Comparison of ENCODE assay signal across 16 cellular contexts in the genomic region with DNA sequence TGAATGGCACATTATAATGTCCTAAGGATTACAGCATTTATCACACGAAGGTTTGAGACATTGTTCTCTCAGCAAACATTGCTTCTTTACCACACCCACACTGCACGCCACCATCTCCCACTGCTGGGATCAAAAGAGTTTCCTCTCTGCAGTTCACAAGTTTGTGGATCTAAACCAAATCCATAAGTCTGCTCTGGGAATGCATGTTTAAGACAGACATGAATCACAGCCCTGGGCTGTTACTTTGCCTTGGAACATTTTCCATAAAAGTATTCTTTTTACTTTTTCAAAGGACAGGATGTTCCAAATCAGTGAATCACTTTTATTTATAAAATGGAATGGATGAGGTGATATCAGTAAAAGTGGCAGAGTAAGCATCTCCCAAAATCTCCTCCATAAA. TPM values are rescaled to one million over a fixed set of nuclear protein-coding genes. Genes with fewer than 3 reads are reported as not detected.
DNase-seq lines count a peak whose midpoint lies in the region; ATAC-seq and TF ChIP-seq lines count a peak whose summit lies in the region.
"Had no signal": no experiment of that assay in that cellular context is flagged by ENCODE, and none has a peak within 500 bp of the region (broad histone marks: within the 10 kb centered on the region; RNA-seq: fewer than 3 reads in every experiment).

No MANE protein-coding gene starts in this region.

- H2BK12ac ChIP-seq in mesenchymal stem cell (ENCODE audit: low read length in 2 of 2), result no peak overlapping the region

- peak; percentile 52 for DNase-seq in AG08396 (ENCODE audit: low spot score)
- peak; percentile 37 for DNase-seq in Karpas-422
- peak; percentile 42 for DNase-seq in choroid plexus epithelial cell (ENCODE audit: low read depth)
- peak; percentile 72 for DNase-seq in mesenchymal stem cell
- no peak for DNase-seq in caudate nucleus (lab: John Stamatoyannopoulos, UW)
- no peak for DNase-seq in SK-N-DZ (ENCODE audit: low spot score)
- no peak for DNase-seq in SJCRH30
- DNase-seq: activated CD4-positive, alpha-beta T cell treated with anti-CD3 and anti-CD28 coated beads, Interleukin-2, amount 10 ng/mL, durations not matched to agents 7 days and 5 days; activated T-cell treated with anti-CD3 and anti-CD28 coated beads, Interleukin-2, amount 50 U/mL, for 72 hours; NCI-H1048; NCI-H446; nucleus accumbens had no signal

- no peak overlapping the region for H4K8ac ChIP-seq in mesenchymal stem cell (ENCODE audit: low read length)

- no peak overlapping the region for H4K91ac ChIP-seq in mesenchymal stem cell (ENCODE audit: low read length)

- H4K20me1 ChIP-seq in Karpas-422 (ENCODE audit: insufficient read depth, low read depth, low read length), result no peaks in the 10 kb centered on the region

- no peak for ATAC-seq in GM21423 (IDR thresholded peaks at IDR 0.05; ENCODE audit: unreplicated experiment)
- ATAC-seq: activated T-cell treated with anti-CD3 and anti-CD28 coated beads, Interleukin-2, amount 50 U/mL, for 72 hours had no signal

- H3K27ac ChIP-seq in Karpas-422 (ENCODE audit: low read length) (no peak overlapping the region), mesenchymal stem cell (ENCODE audit: low read length, poor library complexity, severe bottlenecking) (no peak overlapping the region), caudate nucleus (ENCODE audit: low read depth, low read length) (no peak overlapping the region), SJCRH30 (no peak overlapping the region)

- no peaks in the 10 kb centered on the region for H3K36me3 ChIP-seq in Karpas-422 (ENCODE audit: insufficient read depth, low read length)
- no peaks in the 10 kb centered on the region for H3K36me3 ChIP-seq in mesenchymal stem cell (ENCODE audit: control insufficient read depth in 1 of 2, insufficient read depth in 2 of 2, low read depth in 1 of 2, low read length in 2 of 2)
- H3K36me3 ChIP-seq in SJCRH30, result no peaks in the 10 kb centered on the region

- H3K4me1 ChIP-seq in Karpas-422 (ENCODE audit: low read length) (no peaks in the 10 kb centered on the region), mesenchymal stem cell (ENCODE audit: control insufficient read depth, insufficient read depth, low read depth, low read length) (peaks cover 4% of the 10 kb centered on the region), SJCRH30 (peaks cover 20% of the 10 kb centered on the region)

- H3K79me1 ChIP-seq in mesenchymal stem cell (replicated peaks; ENCODE audit: low read length, poor library complexity, severe bottlenecking), result no peaks in the 10 kb centered on the region

- no peak overlapping the region for H3K23ac ChIP-seq in mesenchymal stem cell (ENCODE audit: low read length in 2 of 2)

- H2AK5ac ChIP-seq in mesenchymal stem cell (ENCODE audit: low read length, severe bottlenecking), result no peak overlapping the region

- H2BK120ac ChIP-seq in mesenchymal stem cell (ENCODE audit: low read depth, low read length), result no peak overlapping the region

- H2BK5ac ChIP-seq in mesenchymal stem cell (ENCODE audit: low read depth, low read length, poor library complexity, severe bottlenecking), result no peak overlapping the region

- no peaks in the 10 kb centered on the region for H3K27me3 ChIP-seq in Karpas-422 (ENCODE audit: low read length)
- H3K27me3 ChIP-seq in mesenchymal stem cell (ENCODE audit: control insufficient read depth in 1 of 2, insufficient read depth in 1 of 2, low read length in 2 of 2), result no peaks in the 10 kb centered on the region
- no peaks in the 10 kb centered on the region for H3K27me3 ChIP-seq in SJCRH30

- H3K79me2 ChIP-seq in Karpas-422 (ENCODE audit: low read length), result no peaks in the 10 kb centered on the region

- no peak overlapping the region for H2BK15ac ChIP-seq in mesenchymal stem cell (ENCODE audit: low read depth, poor library complexity, severe bottlenecking)

- no peak overlapping the region for H2AFZ ChIP-seq in Karpas-422 (ENCODE audit: low read length)
- H2AFZ ChIP-seq in mesenchymal stem cell (ENCODE audit: low read depth, low read length), result no peak overlapping the region

- H3K4ac ChIP-seq in mesenchymal stem cell (ENCODE audit: low read depth in 1 of 2, low read length in 2 of 2), result no peak overlapping the region

- no peak for TF ChIP-seq CTCF in choroid plexus epithelial cell (conservative IDR thresholded peaks at IDR 0.05; ENCODE audit: low read depth, low read length)

- no peaks in the 10 kb centered on the region for H3K9me2 ChIP-seq in Karpas-422 (replicated peaks; ENCODE audit: insufficient read depth, low read length)

- 17% methylated on average over 2 of the region's 2 CpGs for WGBS in mesenchymal stem cell

- peak overlapping the region in 1 of 2 experiments; percentile 43 for H3K18ac ChIP-seq in mesenchymal stem cell (ENCODE audit: low read depth in 1 of 2, low read length in 2 of 2)

- no peak overlapping the region for H3K4me3 ChIP-seq in Karpas-422 (ENCODE audit: low read length)
- no peak overlapping the region for H3K4me3 ChIP-seq in choroid plexus epithelial cell (ENCODE audit: low read depth, low read length)
- no peak overlapping the region for H3K4me3 ChIP-seq in mesenchymal stem cell (ENCODE audit: insufficient read depth in 1 of 2, low read depth in 1 of 2, low read length in 2 of 2)
- no peak overlapping the region for H3K4me3 ChIP-seq in SJCRH30
- H3K4me3 ChIP-seq: lung had no signal

- H3K9ac ChIP-seq in Karpas-422 (ENCODE audit: low read length) (no peak overlapping the region), mesenchymal stem cell (ENCODE audit: low read length) (peak overlapping the region; percentile 2)

- H3K4me2 ChIP-seq in Karpas-422 (ENCODE audit: low read depth, low read length, poor library complexity, severe bottlenecking) (no peak overlapping the region), mesenchymal stem cell (ENCODE audit: low read length, poor library complexity, severe bottlenecking) (no peak overlapping the region)

- H3K9me3 ChIP-seq in Karpas-422 (ENCODE audit: low read length), result no peaks in the 10 kb centered on the region
- H3K9me3 ChIP-seq in mesenchymal stem cell (ENCODE audit: control insufficient read depth, low read length), result no peaks in the 10 kb centered on the region
- no peaks in the 10 kb centered on the region; the same call in 1 of the 2 replicates for H3K9me3 ChIP-seq in SJCRH30 (replicated peaks)

- no peak overlapping the region for H3K14ac ChIP-seq in mesenchymal stem cell (ENCODE audit: low read length in 2 of 2)

RNA-seq across cellular contexts. Expression of a gene that starts 36.1 kb away (rescaled TPM):
- total RNA-seq in Karpas-422 (2014; rRNA removed; shearing (Covaris generic); ENCODE audit: low replicate concordance), result 0.18 TPM in 1 of 2 replicates, not detected in the other
- polyA plus RNA-seq in mesenchymal stem cell (2013, experiment 1 of 2), result 0.06 TPM
- polyA plus RNA-seq in mesenchymal stem cell (2013, experiment 2 of 2), result 0.05 TPM
- polyA plus RNA-seq in SK-N-DZ (2014; cell fraction: cytosol; rRNA removed), result not detected in 2 replicates
- 0.22 TPM in 1 of 2 replicates, not detected in the other for polyA plus RNA-seq in SK-N-DZ (2014; cell fraction: nucleus; rRNA removed)
- total RNA-seq in SJCRH30 (2014; rRNA removed; shearing (Covaris generic)), result 0.14 and 0.33 TPM in 2 replicates
- total RNA-seq: activated T-cell treated with anti-CD3 and anti-CD28 coated beads, Interleukin-2, amount 50 U/mL, for 72 hours; urinary bladder had no signal
- polyA plus RNA-seq: H1 had no signal

RNA-seq across cellular contexts. Expression of a gene that starts 57.3 kb away (rescaled TPM):
- 240 and 403 TPM in 2 replicates for total RNA-seq in Karpas-422 (2014; rRNA removed; shearing (Covaris generic); ENCODE audit: low replicate concordance)
- polyA plus RNA-seq in mesenchymal stem cell (2013, experiment 1 of 2), result 708 TPM
- polyA plus RNA-seq in mesenchymal stem cell (2013, experiment 2 of 2), result 761 TPM
- 1,110 and 1,253 TPM in 2 replicates for polyA plus RNA-seq in SK-N-DZ (2014; cell fraction: cytosol; rRNA removed)
- polyA plus RNA-seq in SK-N-DZ (2014; cell fraction: nucleus; rRNA removed), result 583 and 964 TPM in 2 replicates
- 629 and 678 TPM in 2 replicates for total RNA-seq in SJCRH30 (2014; rRNA removed; shearing (Covaris generic))

Comparison
In these comparisons a context has a peak if more than half of its experiments do, and no peak if none do; other contexts are left out.
1. DNase-seq: peak in AG08396 (single experiment), Karpas-422 (single experiment), choroid plexus epithelial cell (single experiment) and mesenchymal stem cell (single experiment); none in caudate nucleus (0 of 61), SK-N-DZ (single experiment) and SJCRH30 (0 of 2).